In the genomic region with DNA sequence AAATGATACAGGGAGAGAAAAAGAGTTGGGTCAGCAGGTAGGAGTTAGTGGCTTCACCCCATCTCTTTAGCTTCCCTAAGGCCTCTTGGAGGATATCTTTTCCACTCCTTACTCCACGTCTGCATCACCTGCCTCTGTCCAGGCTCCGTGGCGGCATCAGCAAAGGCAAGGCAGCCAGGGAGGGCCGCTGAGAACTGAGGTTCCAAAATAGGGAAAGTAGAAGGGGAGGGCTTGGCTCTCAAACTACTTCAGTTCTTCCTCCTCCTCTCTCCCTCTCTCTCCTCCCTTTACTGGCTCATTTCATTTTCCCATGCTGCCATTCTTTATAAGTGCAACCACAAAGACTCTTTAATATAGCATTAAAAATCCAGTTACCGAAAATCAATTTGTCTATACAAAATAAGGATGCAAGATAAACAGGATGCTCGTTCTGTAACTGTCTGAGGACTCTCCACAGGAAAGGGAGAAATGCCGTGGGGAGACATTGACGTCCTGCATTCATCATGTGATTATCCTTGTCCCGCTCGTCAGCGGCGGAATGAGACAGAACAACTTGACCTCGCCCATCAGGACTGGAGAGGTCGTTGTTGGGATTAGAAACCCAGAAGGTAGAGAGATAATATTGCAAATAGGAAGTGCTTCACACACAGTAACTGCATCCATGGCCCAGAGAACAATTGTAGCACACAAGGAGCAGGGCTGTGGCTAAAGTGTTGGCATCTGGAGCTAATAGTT, we compare ENCODE assay signal across 24 cellular contexts. TPM values are rescaled to one million over a fixed set of nuclear protein-coding genes. Genes with fewer than 3 reads are reported as not detected.
DNase-seq lines count a peak whose midpoint lies in the region; ATAC-seq and TF ChIP-seq lines count a peak whose summit lies in the region.
"Had no signal": no experiment of that assay in that cellular context is flagged by ENCODE, and none has a peak within 500 bp of the region (broad histone marks: within the 10 kb centered on the region; RNA-seq: fewer than 3 reads in every experiment).

No MANE protein-coding gene starts in this region.

- no peak overlapping the region for H3K4me3 Mint-ChIP-seq in osteocyte (ENCODE audit: unreplicated experiment)

- H3K27ac Mint-ChIP-seq in osteocyte (ENCODE audit: unreplicated experiment) = no peak overlapping the region
- H3K27ac Mint-ChIP-seq: CD4-positive, alpha-beta memory T cell had no signal

- no peaks in the 10 kb centered on the region for H3K36me3 ChIP-seq in cardiac muscle cell
- H3K36me3 ChIP-seq in heart left ventricle = peaks cover 0 to 2% (median 0%) of the 10 kb centered on the region in 9 donors
- no peaks in the 10 kb centered on the region for H3K36me3 ChIP-seq in left ventricle myocardium inferior

- peaks cover 33% of the 10 kb centered on the region for H3K4me1 ChIP-seq in cardiac muscle cell (ENCODE audit: low read depth)
- H3K4me1 ChIP-seq in heart left ventricle = peaks cover 0 to 44% (median 12%) of the 10 kb centered on the region in 12 donors
- peaks cover 58% of the 10 kb centered on the region for H3K4me1 ChIP-seq in left ventricle myocardium inferior
- H3K4me1 ChIP-seq in right cardiac atrium (ENCODE audit: control insufficient read depth, insufficient read depth, low read length) = peaks cover 5% of the 10 kb centered on the region
- H3K4me1 ChIP-seq: A549 had no signal

- ATAC-seq in Right ventricle myocardium inferior (no peak), heart left ventricle (peak; percentile 39 to 63 (median 48)), right cardiac atrium (peak; percentile 40 to 63)
- ATAC-seq: A549 had no signal

- TF ChIP-seq POLR2A in heart left ventricle (IDR thresholded peaks at IDR 0.05) = no peak

- H3K27me3 Mint-ChIP-seq in osteocyte (ENCODE audit: unreplicated experiment) = peaks cover 4% of the 10 kb centered on the region

- H3K4me1 Mint-ChIP-seq in osteocyte (ENCODE audit: unreplicated experiment) = peaks cover 6% of the 10 kb centered on the region
- H3K4me1 Mint-ChIP-seq: CD4-positive, alpha-beta memory T cell had no signal

- H3K27ac ChIP-seq in cardiac muscle cell (peak overlapping the region; percentile 69), heart left ventricle (peak overlapping the region; percentile 17 to 93 (median 66)), left ventricle myocardium inferior (replicated peaks) (peak overlapping the region; percentile 91), right cardiac atrium (ENCODE audit: low read length) (peak overlapping the region; percentile 93)
- H3K27ac ChIP-seq: A549 had no signal

- H3K36me3 Mint-ChIP-seq in osteocyte (ENCODE audit: unreplicated experiment) = no peaks in the 10 kb centered on the region
- H3K36me3 Mint-ChIP-seq: CD4-positive, alpha-beta memory T cell had no signal

- DNase-seq in cardiac muscle cell (ENCODE audit: low read depth in 1 of 2, low spot score in 1 of 2) (peak in 1 of 2 donors; percentile 56), Right ventricle myocardium inferior (ENCODE audit: missing footprints) (no peak), heart left ventricle (no peak), left ventricle myocardium inferior (no peak), right cardiac atrium (no peak), ecto neural progenitor cell (ENCODE audit: low spot score) (no peak), osteocyte (ENCODE audit: extremely low spot score, unreplicated experiment) (no peak), HT-29 (ENCODE audit: low spot score) (no peak)
- DNase-seq: 8988T; ACHN; C1 segment of cervical spinal cord; Calu3; CD4-positive, alpha-beta memory T cell; COR-L47; DMS53; DMS79 treated with DMSO at 0.1 percent for 48 hours; GF-D8; GOT3; H7; HCEC 1CT had no signal

- TF ChIP-seq CTCF in cardiac muscle cell (IDR thresholded peaks at IDR 0.05; ENCODE audit: low read depth, low read length) (no peak), heart left ventricle (IDR thresholded peaks at IDR 0.05) (no peak), left ventricle myocardium inferior (IDR thresholded peaks at IDR 0.05; ENCODE audit: borderline replicate concordance) (no peak), osteocyte (IDR thresholded peaks at IDR 0.05) (no peak)

- no peaks in the 10 kb centered on the region for H3K27me3 ChIP-seq in cardiac muscle cell
- no peaks in the 10 kb centered on the region for H3K27me3 ChIP-seq in heart left ventricle
- H3K27me3 ChIP-seq in left ventricle myocardium inferior (ENCODE audit: low read depth) = no peaks in the 10 kb centered on the region
- H3K27me3 ChIP-seq in right cardiac atrium (ENCODE audit: control insufficient read depth, insufficient read depth) = no peaks in the 10 kb centered on the region

- H3K9me3 Mint-ChIP-seq in osteocyte (ENCODE audit: unreplicated experiment) = peaks cover 5% of the 10 kb centered on the region

- intact Hi-C loops in Right ventricle myocardium inferior (cut with DNase I) (no loop called here), heart left ventricle (cut with DNase I) (no loop called here), left ventricle myocardium inferior (cut with micrococcal nuclease) (no loop called here), right cardiac atrium (cut with DNase I) (no loop called here)

- H3K4me3 ChIP-seq in cardiac muscle cell = no peak overlapping the region
- no peak overlapping the region for H3K4me3 ChIP-seq in heart left ventricle
- no peak overlapping the region for H3K4me3 ChIP-seq in left ventricle myocardium inferior
- no peak overlapping the region for H3K4me3 ChIP-seq in right cardiac atrium (ENCODE audit: low read length)
- H3K4me3 ChIP-seq: A549 had no signal

- no peaks in the 10 kb centered on the region for H3K9me3 ChIP-seq in cardiac muscle cell (ENCODE audit: low read depth)
- H3K9me3 ChIP-seq in heart left ventricle = no peaks in the 10 kb centered on the region
- no peaks in the 10 kb centered on the region for H3K9me3 ChIP-seq in left ventricle myocardium inferior (replicated peaks)
- no peaks in the 10 kb centered on the region for H3K9me3 ChIP-seq in right cardiac atrium (ENCODE audit: control insufficient read depth, low read length)
- H3K9me3 ChIP-seq: A549 had no signal

- WGBS in heart left ventricle, 4 donors = 31 to 39% (median 34%) methylated on average over 14 of the region's 14 CpGs
- WGBS in right cardiac atrium = 49% methylated on average over 14 of the region's 14 CpGs

RNA-seq across cellular contexts. Expression of gene MT1HL1, which starts 3.1 kb away (rescaled TPM):
- total RNA-seq in cardiac muscle cell (not detected in 2 replicates), Right ventricle myocardium inferior (not detected), heart left ventricle (not detected), left ventricle myocardium inferior (not detected), right cardiac atrium (not detected), osteocyte (not detected in 2 replicates)
- polyA plus RNA-seq in cardiac muscle cell (not detected in 2 replicates), heart left ventricle (not detected), right cardiac atrium (not detected)
- total RNA-seq in HT-29 (2014; rRNA removed; shearing (Covaris generic)) = not detected in 2 replicates
- total RNA-seq: Calu3; CD4-positive, alpha-beta memory T cell; Daoy; G401; H7 had no signal
- polyA plus RNA-seq: A549; BJ; CD4-positive, alpha-beta memory T cell had no signal

RNA-seq across cellular contexts. Expression of gene RYR2, which starts 34.7 kb away (rescaled TPM):
- total RNA-seq in cardiac muscle cell (87.1 and 155 TPM in 2 replicates), Right ventricle myocardium inferior (694 TPM), heart left ventricle (1,000 to 10,000 TPM in 1 of 9 donors, 100 to 1,000 TPM in 8; 408 to 1,319 (median 822) TPM), left ventricle myocardium inferior (783 TPM), right cardiac atrium (100 to 1,000 TPM; 479 to 716 (median 511) TPM), osteocyte (0.03 and 0.05 TPM in 2 replicates)
- polyA plus RNA-seq in cardiac muscle cell (29.8 and 34.4 TPM in 2 replicates), heart left ventricle (100 to 1,000 TPM in 1 of 2 donors, 10 to 100 TPM in 1; 77.7 to 144 TPM), right cardiac atrium (166 TPM)
- total RNA-seq in HT-29 (2014; rRNA removed; shearing (Covaris generic)) = not detected in 2 replicates
- total RNA-seq: CD4-positive, alpha-beta memory T cell; G401 had no signal
- polyA plus RNA-seq: BJ; CD4-positive, alpha-beta memory T cell had no signal

Comparison
In these comparisons a context has a peak if more than half of its experiments do, and no peak if none do; other contexts are left out.
1. RNA of gene RYR2, which starts 34.7 kb away (total RNA-seq): 408 to 1,319 TPM in heart left ventricle, 783 TPM in left ventricle myocardium inferior (single experiment), 694 TPM in Right ventricle myocardium inferior (single experiment), 479 to 716 TPM in right cardiac atrium and 87.1 to 155 TPM in cardiac muscle cell; 0.03 to 0.05 TPM in osteocyte and not detected in HT-29; every median in the first group is over 10 times any median in the second.
2. Peak in every context shown above with its lines, with median percentiles within 50 percentile points of each other: H3K27ac ChIP-seq.